20 cellular contexts compared by ENCODE assay signal in genomic region chr15:40468850-40469249, GRCh38. TPM values are rescaled to one million over a fixed set of nuclear protein-coding genes. Genes with fewer than 3 reads are reported as not detected.
DNase-seq lines count a peak whose midpoint lies in the region; ATAC-seq and TF ChIP-seq lines count a peak whose summit lies in the region.
"Had no signal": no experiment of that assay in that cellular context is flagged by ENCODE, and none has a peak within 500 bp of the region (broad histone marks: within the 10 kb centered on the region; RNA-seq: fewer than 3 reads in every experiment).

No MANE protein-coding gene starts in this region.

- H3K27me3 Mint-ChIP-seq in IgD-negative memory B cell: no peaks in the 10 kb centered on the region
- no peaks in the 10 kb centered on the region for H3K27me3 Mint-ChIP-seq in activated B cell treated with CpG ODN at 0.5 μM for 24 hours
- no peaks in the 10 kb centered on the region for H3K27me3 Mint-ChIP-seq in nephron progenitor cell (ENCODE audit: low read depth, poor library complexity)
- H3K27me3 Mint-ChIP-seq: activated naive CD8-positive, alpha-beta T cell treated with anti-CD3 and anti-CD28 coated beads, Interleukin-2, amount 10 ng/mL, durations not matched to agents 7 days and 5 days had no signal

- DNase-seq in CD1c-positive myeloid dendritic cell (ENCODE audit: extremely low spot score): peak; percentile 62
- DNase-seq in activated B cell treated with CpG ODN at 0.5 μM for 24 hours: no peak
- DNase-seq in nephron progenitor cell: no peak
- DNase-seq in NCI-H1092 (lab: John Stamatoyannopoulos, UW): no peak
- DNase-seq in pons (ENCODE audit: low spot score): no peak
- no peak for DNase-seq in activated CD4-positive, alpha-beta T cell treated with anti-CD3 and anti-CD28 coated beads for 48 hours
- DNase-seq: activated naive CD8-positive, alpha-beta T cell treated with anti-CD3 and anti-CD28 coated beads, Interleukin-2, amount 10 ng/mL, durations not matched to agents 7 days and 5 days; Caco-2; effector memory CD4-positive, alpha-beta T cell; gastrocnemius medialis; lower lobe of right lung; NCI-H1436; NCI-H2227 treated with DMSO at 0.1 percent for 48 hours; NCI-H82; SHP77 treated with DMSO at 0.1 percent for 48 hours had no signal

- ATAC-seq in activated B cell treated with CpG ODN at 0.5 μM for 24 hours (ENCODE audit: low read depth): no peak
- ATAC-seq: esophagus mucosa, gastrocnemius medialis, lower lobe of right lung, pancreas, sciatic nerve had no signal

- peaks cover 2% of the 10 kb centered on the region for H3K36me3 Mint-ChIP-seq in IgD-negative memory B cell
- peaks cover 28% of the 10 kb centered on the region for H3K36me3 Mint-ChIP-seq in activated B cell treated with CpG ODN at 0.5 μM for 24 hours (ENCODE audit: low read depth)
- H3K36me3 Mint-ChIP-seq in nephron progenitor cell (ENCODE audit: low read depth): peaks cover 5% of the 10 kb centered on the region

- TF ChIP-seq CTCF in activated B cell treated with CpG ODN at 0.5 μM for 24 hours (IDR thresholded peaks at IDR 0.05) (no peak), nephron progenitor cell (IDR thresholded peaks at IDR 0.05) (no peak)

- peak overlapping the region; percentile 29 to 94 (median 69) for H3K27ac Mint-ChIP-seq in IgD-negative memory B cell
- peak overlapping the region; percentile 35 for H3K27ac Mint-ChIP-seq in activated B cell treated with CpG ODN at 0.5 μM for 24 hours
- peak overlapping the region; percentile 50 for H3K27ac Mint-ChIP-seq in nephron progenitor cell
- H3K27ac Mint-ChIP-seq: T-helper 1 cell treated with Interleukin-12 subunit alpha and Interleukin-12 subunit beta and Interleukin-4 antibody, amounts not matched to agents 30 μg/mL and 1 μg/mL, for 36 hours had no signal

- POLR2A ChIA-PET in activated B cell treated with CpG ODN at 0.5 μM for 24 hours (lab: Charles Lee): interaction anchor here (0.6 to 1.0 kb wide), 3 partner anchors 26 to 727 kb away, joined by 3 to 5 read pairs (median 3); partner anchors contain the start of gene BAHD1

- H3K4me3 Mint-ChIP-seq in IgD-negative memory B cell (peak overlapping the region in 1 of 4 donors; percentile 54), activated B cell treated with CpG ODN at 0.5 μM for 24 hours (no peak overlapping the region), nephron progenitor cell (no peak overlapping the region)
- H3K4me3 Mint-ChIP-seq: activated naive CD8-positive, alpha-beta T cell treated with anti-CD3 and anti-CD28 coated beads, Interleukin-2, amount 10 ng/mL, durations not matched to agents 7 days and 5 days; T-helper 1 cell treated with Interleukin-12 subunit alpha and Interleukin-12 subunit beta and Interleukin-4 antibody, amounts not matched to agents 30 μg/mL and 1 μg/mL, for 36 hours had no signal

- intact Hi-C loops in activated B cell treated with CpG ODN at 0.5 μM for 24 hours (cut with micrococcal nuclease): no loop called here

- peaks cover 0 to 10% (median 10%) of the 10 kb centered on the region in 3 donors for H3K4me1 Mint-ChIP-seq in IgD-negative memory B cell
- peaks cover 10% of the 10 kb centered on the region for H3K4me1 Mint-ChIP-seq in activated B cell treated with CpG ODN at 0.5 μM for 24 hours
- peaks cover 34% of the 10 kb centered on the region for H3K4me1 Mint-ChIP-seq in nephron progenitor cell

- CTCF ChIA-PET in activated B cell treated with CpG ODN at 0.5 μM for 24 hours (lab: Charles Lee): no interaction called here

- no peaks in the 10 kb centered on the region for H3K9me3 Mint-ChIP-seq in IgD-negative memory B cell
- no peaks in the 10 kb centered on the region for H3K9me3 Mint-ChIP-seq in activated B cell treated with CpG ODN at 0.5 μM for 24 hours
- H3K9me3 Mint-ChIP-seq in nephron progenitor cell: no peaks in the 10 kb centered on the region
- H3K9me3 Mint-ChIP-seq: activated naive CD8-positive, alpha-beta T cell treated with anti-CD3 and anti-CD28 coated beads, Interleukin-2, amount 10 ng/mL, durations not matched to agents 7 days and 5 days; T-helper 1 cell treated with Interleukin-12 subunit alpha and Interleukin-12 subunit beta and Interleukin-4 antibody, amounts not matched to agents 30 μg/mL and 1 μg/mL, for 36 hours had no signal

RNA-seq across cellular contexts. Expression of gene CHST14, which starts 1.9 kb away (rescaled TPM):
- 1.8 TPM for polyA plus RNA-seq in IgD-negative memory B cell
- total RNA-seq in activated B cell treated with CpG ODN at 0.5 μM for 24 hours: 10.1 and 10.2 TPM in 2 replicates

RNA-seq across cellular contexts. Expression of gene BAHD1, which starts 28.1 kb away (rescaled TPM):
- 2.3 TPM for polyA plus RNA-seq in IgD-negative memory B cell
- total RNA-seq in activated B cell treated with CpG ODN at 0.5 μM for 24 hours: 27.5 and 28.4 TPM in 2 replicates
